In the genomic region with DNA sequence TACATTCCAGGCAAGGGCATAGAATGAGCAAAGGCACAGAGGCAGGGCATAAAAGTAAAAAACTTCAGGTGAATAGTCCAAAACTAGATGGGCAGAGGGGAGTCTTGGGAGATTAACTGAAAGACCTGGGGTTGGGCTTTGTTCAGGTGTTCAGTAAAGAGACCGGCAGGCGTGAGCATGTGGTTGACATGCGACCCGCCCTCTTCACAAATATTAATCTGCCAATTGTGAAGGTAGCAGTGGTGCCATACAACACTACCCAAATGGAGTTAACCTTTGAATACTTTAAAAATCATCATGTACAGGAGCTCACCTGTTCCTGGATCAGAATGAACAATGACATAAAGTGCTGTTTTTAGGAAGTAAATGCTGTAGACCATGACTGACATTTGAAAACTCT, we compare ENCODE assay signal across 23 cellular contexts.
"Had no signal": no experiment of that assay in that cellular context is flagged by ENCODE, and none has a peak within 500 bp of the region (broad histone marks: within the 10 kb centered on the region; RNA-seq: fewer than 3 reads in every experiment).

No MANE protein-coding gene starts in this region.

- H3K9me3 ChIP-seq: prostate gland, right atrium auricular region, stomach, thyroid gland, vagina had no signal

- DNase-seq: cortex of kidney; effector memory CD8-positive, alpha-beta T cell; erythroblast; hypothalamus; immature natural killer cell; islet precursor cell; naive thymus-derived CD4-positive, alpha-beta T cell; nucleus accumbens; stimulated activated CD4-positive, alpha-beta T cell treated with anti-CD3 and anti-CD28 coated beads, Interleukin-2, amount 100 ng/mL, for 24 hours; stimulated activated CD4-positive, alpha-beta T cell treated with anti-CD3 and anti-CD28 coated beads, Interleukin-4, amount 100 ng/mL, for 24 hours; stimulated activated naive CD4-positive, alpha-beta T cell treated with Interleukin-2 at 50 U/mL for 16 hours; stomach; thyroid gland; trophoblast cell had no signal

- H3K36me3 ChIP-seq: prostate gland, right atrium auricular region, thyroid gland, vagina had no signal

- H3K27me3 ChIP-seq: right atrium auricular region, stomach, thyroid gland, vagina had no signal

- ATAC-seq: effector memory CD8-positive, alpha-beta T cell; left lobe of liver; naive thymus-derived CD4-positive, alpha-beta T cell; sciatic nerve; stimulated activated effector memory CD8-positive, alpha-beta T cell treated with anti-CD3 and anti-CD28 coated beads, Interleukin-12 subunit alpha, Interleukin-12 subunit beta, amount 100 ng/mL, for 72 hours had no signal

- FAIRE-seq: endometrium, frontal cortex had no signal

- H3K27ac ChIP-seq: prostate gland, right atrium auricular region, stomach, thyroid gland, vagina had no signal

- H3K4me3 ChIP-seq: lung, prostate gland, right atrium auricular region, stomach, thyroid gland, vagina had no signal

- H3K4me1 ChIP-seq: prostate gland, right atrium auricular region, stomach, thyroid gland, vagina had no signal
